Comparison of ENCODE assay signal across 11 cellular contexts in the genomic region with DNA sequence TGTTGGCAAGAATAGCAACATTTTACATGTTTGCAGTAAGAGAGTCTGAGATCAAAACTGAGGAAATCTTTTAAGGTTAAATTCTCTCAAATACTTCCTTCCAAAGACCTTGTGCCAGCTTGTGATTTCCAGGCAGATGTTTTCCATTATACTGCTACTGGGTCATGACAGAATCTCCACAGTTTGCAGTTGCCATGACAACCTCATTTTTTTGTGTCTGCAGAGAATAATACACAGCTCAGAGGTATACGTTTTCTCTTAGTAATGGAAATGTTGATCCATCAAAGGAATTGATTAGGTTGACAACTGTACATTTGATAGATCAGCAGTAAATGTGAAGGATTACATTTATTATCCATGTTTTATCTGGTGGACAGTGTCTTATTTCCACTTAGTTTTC. TPM values are rescaled to one million over a fixed set of nuclear protein-coding genes. Genes with fewer than 3 reads are reported as not detected.
DNase-seq lines count a peak whose midpoint lies in the region; ATAC-seq and TF ChIP-seq lines count a peak whose summit lies in the region.
"Had no signal": no experiment of that assay in that cellular context is flagged by ENCODE, and none has a peak within 500 bp of the region (broad histone marks: within the 10 kb centered on the region; RNA-seq: fewer than 3 reads in every experiment).

No MANE protein-coding gene starts in this region.

- H3K9me3 ChIP-seq in endodermal cell (ENCODE audit: control insufficient read depth, low read length), result no peaks in the 10 kb centered on the region
- H3K9me3 ChIP-seq: MG63 had no signal

- peaks cover 48% of the 10 kb centered on the region for H3K4me1 Mint-ChIP-seq in nephron progenitor cell
- H3K4me1 Mint-ChIP-seq in endodermal cell, result peaks cover 36% of the 10 kb centered on the region

- WGBS in endodermal cell (ENCODE audit: insufficient coverage in 1 of 2, insufficient read length in 1 of 2), 2 experiments, result 40 to 83% methylated on average over 1 of the region's 1 CpG

- H3K36me3 Mint-ChIP-seq in nephron progenitor cell (ENCODE audit: low read depth), result peaks cover 17% of the 10 kb centered on the region
- no peaks in the 10 kb centered on the region for H3K36me3 Mint-ChIP-seq in endodermal cell (ENCODE audit: low read depth)

- DNase-seq in DMS 273 (lab: John Stamatoyannopoulos, UW; ENCODE audit: unreplicated experiment) (peak; percentile 52), NCI-H146 treated with DMSO at 0.1 percent for 48 hours (lab: John Stamatoyannopoulos, UW; ENCODE audit: unreplicated experiment) (peak; percentile 51), dermis microvascular lymphatic vessel endothelial cell (ENCODE audit: low read depth in 2 of 2) (peak; percentile 17 to 48), nephron progenitor cell (peak; percentile 8), endodermal cell (no peak), NOMO-1 treated with DMSO at 0.1 percent for 48 hours (lab: John Stamatoyannopoulos, UW; ENCODE audit: unreplicated experiment) (no peak)
- no peak for DNase-seq in stimulated activated CD4-positive, alpha-beta T cell treated with anti-CD3 and anti-CD28 coated beads, Interleukin-15, amount 100 ng/mL, for 24 hours
- DNase-seq: central memory CD4-positive, alpha-beta T cell; DMS153; MG63 had no signal

- H3K27ac Mint-ChIP-seq in nephron progenitor cell (peak overlapping the region; percentile 84), endodermal cell (no peak overlapping the region)

- H3K36me3 ChIP-seq in endodermal cell (ENCODE audit: control insufficient read depth, insufficient read depth, low read length), result no peaks in the 10 kb centered on the region
- H3K36me3 ChIP-seq: MG63 had no signal

- peaks cover 16% of the 10 kb centered on the region for H3K9me3 Mint-ChIP-seq in nephron progenitor cell
- no peaks in the 10 kb centered on the region for H3K9me3 Mint-ChIP-seq in endodermal cell

- ATAC-seq in HG02588 (IDR thresholded peaks at IDR 0.05; ENCODE audit: unreplicated experiment), result no peak

- H3K4me3 Mint-ChIP-seq in nephron progenitor cell (no peak overlapping the region), endodermal cell (no peak overlapping the region)

- H3K27ac ChIP-seq in endodermal cell (ENCODE audit: low read depth, low read length), result no peak overlapping the region

- H3K9ac ChIP-seq in endodermal cell (ENCODE audit: extremely low read depth, low read length, poor library complexity, severe bottlenecking), result no peak overlapping the region

- H3K27me3 Mint-ChIP-seq in nephron progenitor cell (ENCODE audit: low read depth, poor library complexity) (peaks cover 3% of the 10 kb centered on the region), endodermal cell (ENCODE audit: insufficient read depth) (no peaks in the 10 kb centered on the region)

- H3K27me3 ChIP-seq in endodermal cell (ENCODE audit: control insufficient read depth, insufficient read depth, low read length, poor library complexity, severe bottlenecking), result no peaks in the 10 kb centered on the region
- H3K27me3 ChIP-seq: MG63 had no signal

- TF ChIP-seq CTCF in nephron progenitor cell (IDR thresholded peaks at IDR 0.05), result no peak
- TF ChIP-seq CTCF in endodermal cell (conservative IDR thresholded peaks at IDR 0.05), result no peak

- H3K4me3 ChIP-seq in endodermal cell (ENCODE audit: low read length), result no peak overlapping the region
- H3K4me3 ChIP-seq: MG63 had no signal

- H3K4me1 ChIP-seq in endodermal cell (ENCODE audit: control insufficient read depth, insufficient read depth, low read length), result peaks cover 14% of the 10 kb centered on the region

RNA-seq across cellular contexts. Expression of gene CSRNP3, which starts 29.1 kb away (rescaled TPM):
- total RNA-seq in dermis microvascular lymphatic vessel endothelial cell (0.13 and 0.38 TPM in 2 replicates), endodermal cell (10 to 100 TPM in 1 of 2 donors, 1 to 10 TPM in 1; 8.3 to 16.1 TPM)
- polyA plus RNA-seq in endodermal cell (2013, experiment 1 of 2), result 16.9 TPM
- polyA plus RNA-seq in endodermal cell (2013, experiment 2 of 2), result 16.3 TPM

Comparison
In these comparisons a context has a peak if more than half of its experiments do, and no peak if none do; other contexts are left out.
1. DNase-seq: peak in DMS 273 (single experiment), NCI-H146 treated with DMSO at 0.1 percent for 48 hours (single experiment), dermis microvascular lymphatic vessel endothelial cell (2 of 2) and nephron progenitor cell (single experiment); none in endodermal cell (single experiment), stimulated activated CD4-positive, alpha-beta T cell treated with anti-CD3 and anti-CD28 coated beads, Interleukin-15, amount 100 ng/mL, for 24 hours (single experiment) and NOMO-1 treated with DMSO at 0.1 percent for 48 hours (single experiment).